Comparison of ENCODE assay signal across 9 cellular contexts in the genomic region with DNA sequence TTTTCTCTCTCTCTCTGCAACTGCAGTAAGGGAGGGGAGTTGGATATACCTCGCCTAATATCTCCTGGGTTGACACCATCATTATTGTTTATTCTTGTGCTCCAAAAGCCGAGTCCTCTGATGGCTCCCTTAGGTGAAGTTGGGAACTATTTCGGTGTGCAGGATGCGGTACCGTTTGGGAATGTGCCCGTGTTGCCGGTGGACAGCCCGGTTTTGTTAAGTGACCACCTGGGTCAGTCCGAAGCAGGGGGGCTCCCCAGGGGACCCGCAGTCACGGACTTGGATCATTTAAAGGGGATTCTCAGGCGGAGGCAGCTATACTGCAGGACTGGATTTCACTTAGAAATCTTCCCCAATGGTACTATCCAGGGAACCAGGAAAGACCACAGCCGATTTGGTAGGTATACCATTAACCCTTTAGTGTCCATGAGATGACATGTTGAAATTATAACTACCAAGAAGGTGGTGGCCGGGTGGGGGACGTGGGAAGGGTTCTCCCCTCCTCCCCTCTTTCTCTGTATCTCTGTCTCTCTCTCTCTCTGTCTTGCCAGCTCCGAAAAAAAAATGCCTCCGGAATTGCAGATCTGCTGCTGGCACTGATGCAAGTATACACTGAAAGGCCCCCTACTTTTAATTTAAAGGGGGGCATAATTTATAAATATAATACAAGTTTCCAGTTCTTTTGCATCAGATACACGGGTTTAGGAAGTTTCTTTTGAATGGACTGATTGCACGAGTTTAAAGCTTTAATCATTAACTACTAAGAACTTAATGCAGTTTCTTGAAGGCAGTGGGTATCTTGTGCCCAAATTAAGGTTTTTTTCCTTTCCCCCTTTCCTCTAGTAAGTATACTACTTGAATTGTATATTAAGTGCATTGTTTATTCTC. TPM values are rescaled to one million over a fixed set of nuclear protein-coding genes. Genes with fewer than 3 reads are reported as not detected.
DNase-seq lines count a peak whose midpoint lies in the region; ATAC-seq and TF ChIP-seq lines count a peak whose summit lies in the region.
"Had no signal": no experiment of that assay in that cellular context is flagged by ENCODE, and none has a peak within 500 bp of the region (broad histone marks: within the 10 kb centered on the region; RNA-seq: fewer than 3 reads in every experiment).

No MANE protein-coding gene starts in this region.

- H3K36me3 ChIP-seq in duodenal mucosa (ENCODE audit: control insufficient read depth in 1 of 2, insufficient read depth in 2 of 2, low read length in 2 of 2) (no peaks in the 10 kb centered on the region), ovary (no peaks in the 10 kb centered on the region)

- H3K27ac ChIP-seq in duodenal mucosa (ENCODE audit: low read depth, low read length) (no peak overlapping the region), ovary (no peak overlapping the region)

- H3K9me3 ChIP-seq in duodenal mucosa (ENCODE audit: control insufficient read depth in 1 of 2, low read length in 2 of 2) (no peaks in the 10 kb centered on the region), ovary (no peaks in the 10 kb centered on the region)

- TF ChIP-seq POLR2A in ovary (IDR thresholded peaks at IDR 0.05): no peak

- peak; percentile 57 for DNase-seq in G401 (ENCODE audit: low spot score)
- peak; percentile 19 for DNase-seq in LoVo (ENCODE audit: low spot score)
- DNase-seq in ovary: no peak
- no peak for DNase-seq in stimulated activated CD4-positive, alpha-beta T cell treated with anti-CD3 and anti-CD28 coated beads, Interleukin-4, amount 100 ng/mL, for 1 hour
- no peak for DNase-seq in NCI-H146 treated with DMSO at 0.1 percent for 48 hours (lab: John Stamatoyannopoulos, UW; ENCODE audit: unreplicated experiment)
- DNase-seq in activated CD8-positive, alpha-beta memory T cell treated with anti-CD3 and anti-CD28 coated beads for 24 hours: no peak

- H3K9ac ChIP-seq in duodenal mucosa (ENCODE audit: low read depth in 1 of 2, low read length in 2 of 2): peak overlapping the region; percentile 32 to 57

- intact Hi-C loops in ovary (cut with DNase I): no loop called here

- ATAC-seq in HG03565 (IDR thresholded peaks at IDR 0.05; ENCODE audit: unreplicated experiment): no peak

- H3K27me3 ChIP-seq in duodenal mucosa (ENCODE audit: control insufficient read depth in 1 of 2, insufficient read depth in 2 of 2, low read length in 2 of 2): peaks cover 18 to 53% of the 10 kb centered on the region in 2 donors
- no peaks in the 10 kb centered on the region for H3K27me3 ChIP-seq in ovary

- TF ChIP-seq CTCF in ovary (IDR thresholded peaks at IDR 0.05): no peak

- in situ Hi-C loops in G401 (cut with HindIII; ENCODE audit: low sequenced_read_pairs): no loop called here

- H3K4me3 ChIP-seq in duodenal mucosa (ENCODE audit: low read depth in 1 of 2, low read length in 2 of 2) (peak overlapping the region; percentile 84 to 89), ovary (peak overlapping the region; percentile 42)

- H3K4me1 ChIP-seq in duodenal mucosa (ENCODE audit: control insufficient read depth in 1 of 2, insufficient read depth in 2 of 2, low read length in 2 of 2) (peaks cover 45 to 53% of the 10 kb centered on the region in 2 donors), ovary (ENCODE audit: insufficient read depth) (peaks cover 9% of the 10 kb centered on the region)

- WGBS in ovary, 3 donors: 1 to 2% (median 1%) methylated on average over 19 of the region's 19 CpGs

- TF ChIP-seq EP300 in ovary (IDR thresholded peaks at IDR 0.05): no peak

RNA-seq across cellular contexts. Expression of gene FGF9, which starts 1.2 kb away (rescaled TPM):
- not detected in 2 replicates for total RNA-seq in G401 (2014; rRNA removed; shearing (Covaris generic))
- total RNA-seq in ovary: 1 to 10 TPM in 3 of 7 donors, under 1 TPM in 4; 0.15 to 2.8 (median 0.81) TPM
- polyA plus RNA-seq in ovary: 1 to 10 TPM in 1 of 2 donors, under 1 TPM in 1; 0.18 to 1.5 TPM
- total RNA-seq: dermis microvascular lymphatic vessel endothelial cell had no signal

Comparison
In these comparisons a context has a peak if more than half of its experiments do, and no peak if none do; other contexts are left out.
1. DNase-seq: peak in G401 (single experiment) and LoVo (single experiment); none in ovary (0 of 5), stimulated activated CD4-positive, alpha-beta T cell treated with anti-CD3 and anti-CD28 coated beads, Interleukin-4, amount 100 ng/mL, for 1 hour (single experiment), NCI-H146 treated with DMSO at 0.1 percent for 48 hours (single experiment) and activated CD8-positive, alpha-beta memory T cell treated with anti-CD3 and anti-CD28 coated beads for 24 hours (single experiment).